In the genomic region with DNA sequence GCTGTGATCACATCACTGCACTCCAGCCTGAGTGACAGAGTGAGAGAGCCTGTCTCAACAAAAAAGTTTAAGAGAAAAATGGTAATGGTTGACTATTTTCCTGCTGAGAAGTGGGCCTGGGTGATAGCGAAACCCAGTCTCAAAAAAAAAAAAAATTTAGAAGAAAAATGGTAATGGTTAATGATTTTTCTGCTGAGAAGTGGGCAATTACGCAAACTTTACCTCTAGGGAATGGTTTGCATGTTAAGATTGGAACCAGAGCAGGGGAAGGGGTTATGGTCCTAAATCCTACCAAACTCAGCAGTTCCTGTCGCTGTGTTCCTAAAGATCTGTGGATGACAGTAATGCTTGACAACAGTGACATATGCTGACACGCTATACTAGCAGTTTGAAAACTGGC, we compare ENCODE assay signal across 3 cellular contexts.
TF ChIP-seq lines count a peak whose summit lies in the region.

No MANE protein-coding gene starts in this region.

TF ChIP-seq in liver, 16 proteins besides CTCF, POLR2A, EP300 and RAD21:
- TF ChIP-seq GABPA (IDR thresholded peaks at IDR 0.05 in 1 of 2, conservative IDR thresholded peaks at IDR 0.05 in 1 of 2), result no peak
- no peak for TF ChIP-seq EGR1 (IDR thresholded peaks at IDR 0.05; ENCODE audit: low read depth in 2 of 2)
- no peak for TF ChIP-seq NR2F2 (IDR thresholded peaks at IDR 0.05)
- TF ChIP-seq, protein P1, sequence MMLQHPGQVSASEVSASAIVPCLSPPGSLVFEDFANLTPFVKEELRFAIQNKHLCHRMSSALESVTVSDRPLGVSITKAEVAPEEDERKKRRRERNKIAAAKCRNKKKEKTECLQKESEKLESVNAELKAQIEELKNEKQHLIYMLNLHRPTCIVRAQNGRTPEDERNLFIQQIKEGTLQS (IDR thresholded peaks at IDR 0.05), result no peak

TF ChIP-seq in HepG2, 621 proteins besides CTCF, POLR2A, EP300 and RAD21 (continues in another document):
- TF ChIP-seq ZNF234 (CRISPR knock-in tag; conservative IDR thresholded peaks at IDR 0.05), result no peak
- TF ChIP-seq RERE (CRISPR knock-in tag; IDR thresholded peaks at IDR 0.05; ENCODE audit: low read depth), result no peak
- no peak for TF ChIP-seq EZH2 (conservative IDR thresholded peaks at IDR 0.05; ENCODE audit: low read depth, low read length)
- no peak for TF ChIP-seq ZNF773 (CRISPR knock-in tag; IDR thresholded peaks at IDR 0.05; ENCODE audit: borderline replicate concordance)
- no peak for TF ChIP-seq PLSCR1 (CRISPR knock-in tag; IDR thresholded peaks at IDR 0.05; ENCODE audit: borderline replicate concordance)
- TF ChIP-seq, protein P2, sequence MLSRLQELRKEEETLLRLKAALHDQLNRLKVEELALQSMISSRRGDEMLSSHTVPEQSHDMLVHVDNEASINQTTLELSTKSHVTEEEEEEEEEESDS (CRISPR knock-in tag; IDR thresholded peaks at IDR 0.05; ENCODE audit: borderline replicate concordance), result no peak
- no peak for TF ChIP-seq ZNF136 (CRISPR knock-in tag; IDR thresholded peaks at IDR 0.05; ENCODE audit: low read depth)
- TF ChIP-seq ZNF512 (CRISPR knock-in tag; IDR thresholded peaks at IDR 0.05), result no peak
- no peak for TF ChIP-seq CREB3 (CRISPR knock-in tag; IDR thresholded peaks at IDR 0.05)
- no peak for TF ChIP-seq FOXP1 (IDR thresholded peaks at IDR 0.05)
- TF ChIP-seq FOXP1 (CRISPR knock-in tag; IDR thresholded peaks at IDR 0.05), result no peak
- TF ChIP-seq NR2F2 (IDR thresholded peaks at IDR 0.05; ENCODE audit: borderline replicate concordance, low read depth), result no peak
- no peak for TF ChIP-seq NFKBIZ (CRISPR knock-in tag; IDR thresholded peaks at IDR 0.05)
- TF ChIP-seq, protein P3, sequence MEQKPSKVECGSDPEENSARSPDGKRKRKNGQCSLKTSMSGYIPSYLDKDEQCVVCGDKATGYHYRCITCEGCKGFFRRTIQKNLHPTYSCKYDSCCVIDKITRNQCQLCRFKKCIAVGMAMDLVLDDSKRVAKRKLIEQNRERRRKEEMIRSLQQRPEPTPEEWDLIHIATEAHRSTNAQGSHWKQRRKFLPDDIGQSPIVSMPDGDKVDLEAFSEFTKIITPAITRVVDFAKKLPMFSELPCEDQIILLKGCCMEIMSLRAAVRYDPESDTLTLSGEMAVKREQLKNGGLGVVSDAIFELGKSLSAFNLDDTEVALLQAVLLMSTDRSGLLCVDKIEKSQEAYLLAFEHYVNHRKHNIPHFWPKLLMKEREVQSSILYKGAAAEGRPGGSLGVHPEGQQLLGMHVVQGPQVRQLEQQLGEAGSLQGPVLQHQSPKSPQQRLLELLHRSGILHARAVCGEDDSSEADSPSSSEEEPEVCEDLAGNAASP (CRISPR knock-in tag; IDR thresholded peaks at IDR 0.05; ENCODE audit: borderline replicate concordance), result no peak
- TF ChIP-seq RBFOX2 (IDR thresholded peaks at IDR 0.05; ENCODE audit: low read depth, low read length), result no peak
- no peak for TF ChIP-seq KLF11 (CRISPR knock-in tag; IDR thresholded peaks at IDR 0.05)

TF ChIP-seq in GM23338, 12 proteins besides CTCF, POLR2A, EP300 and RAD21:
- no peak for TF ChIP-seq EZH2phosphoT487 (IDR thresholded peaks at IDR 0.05; ENCODE audit: unreplicated experiment)
- TF ChIP-seq NANOG (IDR thresholded peaks at IDR 0.05; ENCODE audit: borderline replicate concordance), result no peak
- no peak for TF ChIP-seq STAT1 (IDR thresholded peaks at IDR 0.05; ENCODE audit: unreplicated experiment)
- no peak for TF ChIP-seq ZNF331 (CRISPR knock-in tag; IDR thresholded peaks at IDR 0.05; ENCODE audit: low read depth)
- TF ChIP-seq EZH2 (IDR thresholded peaks at IDR 0.05; ENCODE audit: low read depth, unreplicated experiment), result no peak
- no peak for TF ChIP-seq JUNB (IDR thresholded peaks at IDR 0.05; ENCODE audit: unreplicated experiment)
- TF ChIP-seq ZNF462 (CRISPR knock-in tag; IDR thresholded peaks at IDR 0.05), result no peak
- TF ChIP-seq CREB1 (CRISPR knock-in tag; IDR thresholded peaks at IDR 0.05; ENCODE audit: low read depth), result no peak
- no peak for TF ChIP-seq POLR2AphosphoS5 (IDR thresholded peaks at IDR 0.05; ENCODE audit: low read depth)
- TF ChIP-seq ZNF114 (CRISPR knock-in tag; IDR thresholded peaks at IDR 0.05), result no peak
- no peak for TF ChIP-seq ETS1 (IDR thresholded peaks at IDR 0.05)
- TF ChIP-seq, protein P4, sequence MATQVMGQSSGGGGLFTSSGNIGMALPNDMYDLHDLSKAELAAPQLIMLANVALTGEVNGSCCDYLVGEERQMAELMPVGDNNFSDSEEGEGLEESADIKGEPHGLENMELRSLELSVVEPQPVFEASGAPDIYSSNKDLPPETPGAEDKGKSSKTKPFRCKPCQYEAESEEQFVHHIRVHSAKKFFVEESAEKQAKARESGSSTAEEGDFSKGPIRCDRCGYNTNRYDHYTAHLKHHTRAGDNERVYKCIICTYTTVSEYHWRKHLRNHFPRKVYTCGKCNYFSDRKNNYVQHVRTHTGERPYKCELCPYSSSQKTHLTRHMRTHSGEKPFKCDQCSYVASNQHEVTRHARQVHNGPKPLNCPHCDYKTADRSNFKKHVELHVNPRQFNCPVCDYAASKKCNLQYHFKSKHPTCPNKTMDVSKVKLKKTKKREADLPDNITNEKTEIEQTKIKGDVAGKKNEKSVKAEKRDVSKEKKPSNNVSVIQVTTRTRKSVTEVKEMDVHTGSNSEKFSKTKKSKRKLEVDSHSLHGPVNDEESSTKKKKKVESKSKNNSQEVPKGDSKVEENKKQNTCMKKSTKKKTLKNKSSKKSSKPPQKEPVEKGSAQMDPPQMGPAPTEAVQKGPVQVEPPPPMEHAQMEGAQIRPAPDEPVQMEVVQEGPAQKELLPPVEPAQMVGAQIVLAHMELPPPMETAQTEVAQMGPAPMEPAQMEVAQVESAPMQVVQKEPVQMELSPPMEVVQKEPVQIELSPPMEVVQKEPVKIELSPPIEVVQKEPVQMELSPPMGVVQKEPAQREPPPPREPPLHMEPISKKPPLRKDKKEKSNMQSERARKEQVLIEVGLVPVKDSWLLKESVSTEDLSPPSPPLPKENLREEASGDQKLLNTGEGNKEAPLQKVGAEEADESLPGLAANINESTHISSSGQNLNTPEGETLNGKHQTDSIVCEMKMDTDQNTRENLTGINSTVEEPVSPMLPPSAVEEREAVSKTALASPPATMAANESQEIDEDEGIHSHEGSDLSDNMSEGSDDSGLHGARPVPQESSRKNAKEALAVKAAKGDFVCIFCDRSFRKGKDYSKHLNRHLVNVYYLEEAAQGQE (IDR thresholded peaks at IDR 0.05; ENCODE audit: unreplicated experiment), result no peak
